ENCODE assay signal across 20 cellular contexts in the genomic region with DNA sequence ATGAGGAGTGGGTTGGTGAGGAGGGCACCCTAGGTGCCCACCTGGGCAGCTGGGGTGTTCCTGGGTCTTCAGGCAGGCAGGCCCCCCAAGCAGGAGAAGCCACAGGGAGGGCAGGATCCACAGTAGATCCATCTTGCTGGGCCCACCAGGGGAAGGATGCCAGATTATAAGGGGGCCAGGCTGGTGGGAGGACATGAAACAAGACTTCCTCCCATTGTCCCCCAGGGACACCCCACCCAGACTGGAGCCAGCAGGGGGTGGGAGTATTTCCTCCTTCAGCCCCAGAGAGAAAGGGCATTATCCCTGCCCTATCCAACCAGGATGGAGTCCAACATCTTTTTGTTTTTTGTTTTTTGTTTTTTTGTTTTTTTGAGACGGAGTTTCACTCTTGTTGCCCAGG. TPM values are rescaled to one million over a fixed set of nuclear protein-coding genes. Genes with fewer than 3 reads are reported as not detected.
DNase-seq lines count a peak whose midpoint lies in the region; ATAC-seq and TF ChIP-seq lines count a peak whose summit lies in the region.
"Had no signal": no experiment of that assay in that cellular context is flagged by ENCODE, and none has a peak within 500 bp of the region (broad histone marks: within the 10 kb centered on the region; RNA-seq: fewer than 3 reads in every experiment).

A gene (minus strand): TSS at position 138 of the 400 bp plus-strand sequence. CDS start 6 bp downstream, at position 132.

- no peak for TF ChIP-seq POLR2A in right lobe of liver (IDR thresholded peaks at IDR 0.05)

- no peak for TF ChIP-seq CTCF in HEK293 (tag by site-specific recombination; IDR thresholded peaks at IDR 0.05)
- TF ChIP-seq CTCF in right lobe of liver (IDR thresholded peaks at IDR 0.05), result no peak
- TF ChIP-seq CTCF in psoas muscle (IDR thresholded peaks at IDR 0.05), result no peak

- H3K27me3 ChIP-seq in right lobe of liver (no peaks in the 10 kb centered on the region), psoas muscle (ENCODE audit: insufficient read depth in 3 of 3, low read length in 2 of 3) (no peaks in the 10 kb centered on the region)
- H3K27me3 ChIP-seq: testis had no signal

- POLR2A ChIA-PET in HEK293 (lab: Yijun Ruan, JAX), result no interaction called here

- no peak for ATAC-seq in Right ventricle myocardium inferior
- peak; percentile 34 to 55 (median 46) for ATAC-seq in right lobe of liver
- no peak for ATAC-seq in psoas muscle
- no peak for ATAC-seq in HG02870 (IDR thresholded peaks at IDR 0.05; ENCODE audit: unreplicated experiment)

- intact Hi-C loops in Right ventricle myocardium inferior (cut with DNase I) (no loop called here), right lobe of liver (cut with DNase I) (no loop called here), psoas muscle (cut with DNase I) (no loop called here)

- H3K27ac ChIP-seq in HEK293 (ENCODE audit: extremely low read depth, low read depth, low read length) (no peak within 1 kb of the TSS), right lobe of liver (peak within 1 kb of the TSS; percentile 40 to 68 (median 50)), psoas muscle (no peak within 1 kb of the TSS)
- H3K27ac ChIP-seq: testis, WERI-Rb-1 had no signal

- CTCF ChIA-PET in HEK293 (lab: Yijun Ruan, JAX), result interaction anchor here (1.1 to 1.5 kb wide), 3 partner anchors 17 to 42 kb away, joined by 3 to 4 read pairs (median 4); no protein-coding TSS in a partner anchor

- H3K4me1 ChIP-seq in HEK293 (ENCODE audit: control insufficient read depth, insufficient read depth, low read length), result no peaks in the 10 kb centered on the region
- H3K4me1 ChIP-seq in right lobe of liver, result no peaks in the 10 kb centered on the region
- no peaks in the 10 kb centered on the region for H3K4me1 ChIP-seq in psoas muscle
- H3K4me1 ChIP-seq: testis had no signal

- no peaks in the 10 kb centered on the region for H3K9me3 ChIP-seq in HEK293 (ENCODE audit: control insufficient read depth, insufficient read depth, low read depth, low read length)
- H3K9me3 ChIP-seq in right lobe of liver, result no peaks in the 10 kb centered on the region
- no peaks in the 10 kb centered on the region for H3K9me3 ChIP-seq in psoas muscle
- H3K9me3 ChIP-seq: testis had no signal

- DNase-seq in Right ventricle myocardium inferior (ENCODE audit: missing footprints) (no peak), right lobe of liver (no peak), psoas muscle (no peak), A172 (ENCODE audit: low spot score) (no peak), hepatic stellate cell (ENCODE audit: low spot score) (no peak)
- DNase-seq in activated CD4-positive, CD25-positive, alpha-beta regulatory T cell treated with anti-CD3 and anti-CD28 coated beads, Interleukin-2, amount 50 U/mL, for 72 hours, result no peak
- DNase-seq: activated naive CD4-positive, alpha-beta T cell treated with anti-CD3 and anti-CD28 coated beads, Interleukin-2, amount 50 U/mL, for 16 hours; cerebellar nuclear complex; EL; HCEC 1CT; occipital lobe; SHP77; stimulated activated CD4-positive, alpha-beta T cell treated with anti-CD3 and anti-CD28 coated beads, Interleukin-4, amount 100 ng/mL, for 4 hours; stimulated activated naive CD4-positive, alpha-beta T cell treated with Interleukin-2 at 50 U/mL for 16 hours; testis; WERI-Rb-1 had no signal

- H3K36me3 ChIP-seq in HEK293 (ENCODE audit: control insufficient read depth in 2 of 2, insufficient read depth in 1 of 2, low read length in 2 of 2), result no peaks in the 10 kb centered on the region
- H3K36me3 ChIP-seq in right lobe of liver, result no peaks in the 10 kb centered on the region
- H3K36me3 ChIP-seq in psoas muscle (ENCODE audit: insufficient read depth in 1 of 2, low read depth in 1 of 2), result no peaks in the 10 kb centered on the region
- H3K36me3 ChIP-seq: WERI-Rb-1 had no signal

- no peak within 1 kb of the TSS for H3K4me3 ChIP-seq in HEK293 (ENCODE audit: low read depth, low read length)
- peak within 1 kb of the TSS; percentile 14 to 27 (median 21) for H3K4me3 ChIP-seq in right lobe of liver
- no peak within 1 kb of the TSS for H3K4me3 ChIP-seq in psoas muscle
- H3K4me3 ChIP-seq: testis had no signal

- WGBS in right lobe of liver (ENCODE audit: insufficient coverage, low coverage, low lambda C conversion rate, missing lambda C conversion rate), result 91% methylated on average over 1 of the region's 1 CpG
- 50 to 75% (median 72%) methylated on average over 1 of the region's 1 CpG for WGBS in psoas muscle, 3 donors

TF ChIP-seq in HEK293, 187 proteins besides CTCF, POLR2A, EP300 and RAD21:
- TF ChIP-seq HOXD13 (CRISPR knock-in tag; IDR thresholded peaks at IDR 0.05; ENCODE audit: borderline replicate concordance) (no peak), GLIS1 (tag by site-specific recombination; IDR thresholded peaks at IDR 0.05) (peak; percentile 63), ZNF558 (tag by site-specific recombination; IDR thresholded peaks at IDR 0.05) (no peak), ZFP3 (tag by site-specific recombination; IDR thresholded peaks at IDR 0.05; ENCODE audit: low read depth) (no peak), GLIS2 (tag by site-specific recombination; IDR thresholded peaks at IDR 0.05) (peak; percentile 28; the same call in 1 of the 2 replicates)

RNA-seq across cellular contexts. Expression of the gene that starts here (rescaled TPM):
- total RNA-seq in Right ventricle myocardium inferior (20.7 TPM), right lobe of liver (100 to 1,000 TPM in 4 of 6 experiments, 10 to 100 TPM in 2; 81.6 to 213 (median 111) TPM), psoas muscle (10 to 100 TPM in 1 of 4 donors, 1 to 10 TPM in 3; 3.4 to 12.9 (median 5.8) TPM)
- 10 to 100 TPM; 18.6 to 34.6 (median 21.9) TPM for polyA plus RNA-seq in psoas muscle
- not detected in 2 replicates for total RNA-seq in A172 (2014; rRNA removed; shearing (Covaris generic))
- total RNA-seq: epithelial cell of proximal tubule, M059J, occipital lobe had no signal

Comparison
In these comparisons a context has a peak if more than half of its experiments do, and no peak if none do; other contexts are left out.
1. H3K27ac ChIP-seq: peak in right lobe of liver (3 of 3); none in HEK293 (single experiment) and psoas muscle (single experiment).
2. H3K4me3 ChIP-seq: peak in right lobe of liver (3 of 3); none in HEK293 (single experiment) and psoas muscle (single experiment).
3. ATAC-seq: peak in right lobe of liver (4 of 4); none in Right ventricle myocardium inferior (single experiment), psoas muscle (0 of 4) and HG02870 (single experiment).